1 cellular context compared by ENCODE assay signal in the genomic region with DNA sequence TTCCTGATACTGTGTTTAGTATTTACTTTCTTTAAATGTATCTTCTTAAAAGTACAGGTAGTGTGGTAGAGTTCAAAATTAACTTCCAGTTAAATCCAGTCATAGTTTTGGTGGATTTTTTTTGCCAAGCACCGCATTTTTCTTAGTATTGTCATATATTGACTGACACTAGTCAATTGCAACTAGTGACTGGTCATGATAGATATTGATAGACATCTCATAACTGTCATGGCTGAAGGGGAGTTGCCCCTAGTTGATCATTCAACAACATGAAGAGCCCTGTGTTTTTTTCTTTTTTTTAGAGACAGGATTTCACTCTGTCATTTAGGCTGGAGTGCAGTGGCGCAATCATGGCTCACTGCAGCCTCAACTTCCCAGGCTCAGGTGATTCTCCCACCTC.
TF ChIP-seq lines count a peak whose summit lies in the region.

No MANE protein-coding gene starts in this region.

TF ChIP-seq in WTC11, 78 proteins besides CTCF, POLR2A, EP300 and RAD21 (continued from another document):
- TF ChIP-seq, protein P1, sequence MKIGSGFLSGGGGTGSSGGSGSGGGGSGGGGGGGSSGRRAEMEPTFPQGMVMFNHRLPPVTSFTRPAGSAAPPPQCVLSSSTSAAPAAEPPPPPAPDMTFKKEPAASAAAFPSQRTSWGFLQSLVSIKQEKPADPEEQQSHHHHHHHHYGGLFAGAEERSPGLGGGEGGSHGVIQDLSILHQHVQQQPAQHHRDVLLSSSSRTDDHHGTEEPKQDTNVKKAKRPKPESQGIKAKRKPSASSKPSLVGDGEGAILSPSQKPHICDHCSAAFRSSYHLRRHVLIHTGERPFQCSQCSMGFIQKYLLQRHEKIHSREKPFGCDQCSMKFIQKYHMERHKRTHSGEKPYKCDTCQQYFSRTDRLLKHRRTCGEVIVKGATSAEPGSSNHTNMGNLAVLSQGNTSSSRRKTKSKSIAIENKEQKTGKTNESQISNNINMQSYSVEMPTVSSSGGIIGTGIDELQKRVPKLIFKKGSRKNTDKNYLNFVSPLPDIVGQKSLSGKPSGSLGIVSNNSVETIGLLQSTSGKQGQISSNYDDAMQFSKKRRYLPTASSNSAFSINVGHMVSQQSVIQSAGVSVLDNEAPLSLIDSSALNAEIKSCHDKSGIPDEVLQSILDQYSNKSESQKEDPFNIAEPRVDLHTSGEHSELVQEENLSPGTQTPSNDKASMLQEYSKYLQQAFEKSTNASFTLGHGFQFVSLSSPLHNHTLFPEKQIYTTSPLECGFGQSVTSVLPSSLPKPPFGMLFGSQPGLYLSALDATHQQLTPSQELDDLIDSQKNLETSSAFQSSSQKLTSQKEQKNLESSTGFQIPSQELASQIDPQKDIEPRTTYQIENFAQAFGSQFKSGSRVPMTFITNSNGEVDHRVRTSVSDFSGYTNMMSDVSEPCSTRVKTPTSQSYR (CRISPR knock-in tag; IDR thresholded peaks at IDR 0.05) = no peak
- no peak for TF ChIP-seq MXD4 (CRISPR knock-in tag; IDR thresholded peaks at IDR 0.05; ENCODE audit: borderline replicate concordance)
- no peak for TF ChIP-seq ZNF423 (CRISPR knock-in tag; IDR thresholded peaks at IDR 0.05)
- TF ChIP-seq, protein P2, sequence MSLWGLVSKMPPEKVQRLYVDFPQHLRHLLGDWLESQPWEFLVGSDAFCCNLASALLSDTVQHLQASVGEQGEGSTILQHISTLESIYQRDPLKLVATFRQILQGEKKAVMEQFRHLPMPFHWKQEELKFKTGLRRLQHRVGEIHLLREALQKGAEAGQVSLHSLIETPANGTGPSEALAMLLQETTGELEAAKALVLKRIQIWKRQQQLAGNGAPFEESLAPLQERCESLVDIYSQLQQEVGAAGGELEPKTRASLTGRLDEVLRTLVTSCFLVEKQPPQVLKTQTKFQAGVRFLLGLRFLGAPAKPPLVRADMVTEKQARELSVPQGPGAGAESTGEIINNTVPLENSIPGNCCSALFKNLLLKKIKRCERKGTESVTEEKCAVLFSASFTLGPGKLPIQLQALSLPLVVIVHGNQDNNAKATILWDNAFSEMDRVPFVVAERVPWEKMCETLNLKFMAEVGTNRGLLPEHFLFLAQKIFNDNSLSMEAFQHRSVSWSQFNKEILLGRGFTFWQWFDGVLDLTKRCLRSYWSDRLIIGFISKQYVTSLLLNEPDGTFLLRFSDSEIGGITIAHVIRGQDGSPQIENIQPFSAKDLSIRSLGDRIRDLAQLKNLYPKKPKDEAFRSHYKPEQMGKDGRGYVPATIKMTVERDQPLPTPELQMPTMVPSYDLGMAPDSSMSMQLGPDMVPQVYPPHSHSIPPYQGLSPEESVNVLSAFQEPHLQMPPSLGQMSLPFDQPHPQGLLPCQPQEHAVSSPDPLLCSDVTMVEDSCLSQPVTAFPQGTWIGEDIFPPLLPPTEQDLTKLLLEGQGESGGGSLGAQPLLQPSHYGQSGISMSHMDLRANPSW (CRISPR knock-in tag; conservative IDR thresholded peaks at IDR 0.05; ENCODE audit: low read depth) = no peak
- no peak for TF ChIP-seq ZNF138 (CRISPR knock-in tag; conservative IDR thresholded peaks at IDR 0.05)
- TF ChIP-seq, protein P3, sequence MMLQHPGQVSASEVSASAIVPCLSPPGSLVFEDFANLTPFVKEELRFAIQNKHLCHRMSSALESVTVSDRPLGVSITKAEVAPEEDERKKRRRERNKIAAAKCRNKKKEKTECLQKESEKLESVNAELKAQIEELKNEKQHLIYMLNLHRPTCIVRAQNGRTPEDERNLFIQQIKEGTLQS (CRISPR knock-in tag; conservative IDR thresholded peaks at IDR 0.05) = no peak
- TF ChIP-seq NFATC4 (CRISPR knock-in tag; IDR thresholded peaks at IDR 0.05) = no peak
- TF ChIP-seq, protein P4, sequence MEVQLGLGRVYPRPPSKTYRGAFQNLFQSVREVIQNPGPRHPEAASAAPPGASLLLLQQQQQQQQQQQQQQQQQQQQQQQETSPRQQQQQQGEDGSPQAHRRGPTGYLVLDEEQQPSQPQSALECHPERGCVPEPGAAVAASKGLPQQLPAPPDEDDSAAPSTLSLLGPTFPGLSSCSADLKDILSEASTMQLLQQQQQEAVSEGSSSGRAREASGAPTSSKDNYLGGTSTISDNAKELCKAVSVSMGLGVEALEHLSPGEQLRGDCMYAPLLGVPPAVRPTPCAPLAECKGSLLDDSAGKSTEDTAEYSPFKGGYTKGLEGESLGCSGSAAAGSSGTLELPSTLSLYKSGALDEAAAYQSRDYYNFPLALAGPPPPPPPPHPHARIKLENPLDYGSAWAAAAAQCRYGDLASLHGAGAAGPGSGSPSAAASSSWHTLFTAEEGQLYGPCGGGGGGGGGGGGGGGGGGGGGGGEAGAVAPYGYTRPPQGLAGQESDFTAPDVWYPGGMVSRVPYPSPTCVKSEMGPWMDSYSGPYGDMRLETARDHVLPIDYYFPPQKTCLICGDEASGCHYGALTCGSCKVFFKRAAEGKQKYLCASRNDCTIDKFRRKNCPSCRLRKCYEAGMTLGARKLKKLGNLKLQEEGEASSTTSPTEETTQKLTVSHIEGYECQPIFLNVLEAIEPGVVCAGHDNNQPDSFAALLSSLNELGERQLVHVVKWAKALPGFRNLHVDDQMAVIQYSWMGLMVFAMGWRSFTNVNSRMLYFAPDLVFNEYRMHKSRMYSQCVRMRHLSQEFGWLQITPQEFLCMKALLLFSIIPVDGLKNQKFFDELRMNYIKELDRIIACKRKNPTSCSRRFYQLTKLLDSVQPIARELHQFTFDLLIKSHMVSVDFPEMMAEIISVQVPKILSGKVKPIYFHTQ (CRISPR knock-in tag; IDR thresholded peaks at IDR 0.05) = no peak
